Comparison of ENCODE assay signal across 8 cellular contexts in the genomic region with DNA sequence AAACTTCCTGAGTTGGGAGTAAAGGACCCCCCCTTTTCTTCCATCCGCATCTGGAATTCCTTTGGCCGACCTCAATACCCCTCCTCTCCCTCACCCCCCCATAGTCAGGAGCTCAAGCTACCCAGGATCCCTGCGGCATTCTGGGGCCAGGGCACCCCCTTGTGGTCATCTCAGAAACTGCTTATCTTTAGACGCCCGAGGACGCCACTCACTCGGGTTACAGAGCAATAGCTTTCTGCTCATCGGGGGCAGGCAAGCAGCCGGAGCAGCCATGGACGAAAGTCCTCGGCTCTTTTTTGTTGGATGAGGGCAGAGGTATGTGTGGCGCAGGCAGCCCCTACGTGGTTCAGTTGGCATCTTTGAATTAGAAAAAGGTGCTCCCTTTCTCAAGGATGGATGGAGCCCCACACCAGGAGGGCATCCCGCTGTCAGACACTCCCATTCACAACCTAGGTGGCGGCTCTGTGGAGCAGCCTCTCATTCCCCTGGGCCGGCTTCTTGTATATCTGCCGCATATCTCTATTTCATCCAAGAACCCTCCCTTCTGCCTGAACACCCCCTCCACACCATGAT. TPM values are rescaled to one million over a fixed set of nuclear protein-coding genes. Genes with fewer than 3 reads are reported as not detected.
A peak's percentile ranks its signal among the peaks of the same experiment; 100 is the strongest.
DNase-seq lines count a peak whose midpoint lies in the region; ATAC-seq and TF ChIP-seq lines count a peak whose summit lies in the region.

No MANE protein-coding gene starts in this region.

- CTCF ChIA-PET in AG04449 (lab: Yijun Ruan, JAX): interaction anchor here (0.7 to 14.1 kb wide), 62 partner anchors 12 to 298 kb away, joined by 3 to 358 read pairs (median 5); partner anchors contain the start of genes C2CD2L, CBL, DPAGT1 and HMBS
- CTCF ChIA-PET in activated CD4-positive, alpha-beta T cell treated with anti-CD3 and anti-CD28 coated beads, Interleukin-2, amount 10 ng/mL, durations not matched to agents 7 days and 5 days (lab: Charles Lee): interaction anchor here (0.5 to 7.1 kb wide), 30 partner anchors 9 to 1018 kb away, joined by 3 to 104 read pairs (median 6); partner anchors contain the start of genes CBL, HMBS, MFRP and SLC37A4

- peak overlapping the region; percentile 40 for H3K4me3 ChIP-seq in AG04449 (ENCODE audit: low read depth, low read length)
- no peak overlapping the region for H3K4me3 ChIP-seq in liver (ENCODE audit: low read depth in 1 of 3, low read length in 3 of 3)

- TF ChIP-seq RAD21 in liver (IDR thresholded peaks at IDR 0.05): peak; percentile 72 to 81

- no peaks in the 10 kb centered on the region for H3K9me3 Mint-ChIP-seq in activated CD4-positive, alpha-beta T cell treated with anti-CD3 and anti-CD28 coated beads, Interleukin-2, amount 10 ng/mL, durations not matched to agents 7 days and 5 days

- no peak for ATAC-seq in HG03139 (IDR thresholded peaks at IDR 0.05; ENCODE audit: unreplicated experiment)

- no peak overlapping the region for H3K4me3 Mint-ChIP-seq in activated CD4-positive, alpha-beta T cell treated with anti-CD3 and anti-CD28 coated beads, Interleukin-2, amount 10 ng/mL, durations not matched to agents 7 days and 5 days

- peaks cover 59% of the 10 kb centered on the region for H3K4me1 Mint-ChIP-seq in activated CD4-positive, alpha-beta T cell treated with anti-CD3 and anti-CD28 coated beads, Interleukin-2, amount 10 ng/mL, durations not matched to agents 7 days and 5 days

- H3K9me3 ChIP-seq in liver (ENCODE audit: control insufficient read depth in 4 of 4, low read length in 3 of 4): no peaks in the 10 kb centered on the region

- H3K36me3 ChIP-seq in liver (ENCODE audit: control insufficient read depth in 4 of 4, insufficient read depth in 3 of 4, low read depth in 1 of 4, low read length in 3 of 4): no peaks in the 10 kb centered on the region

- peaks cover 13 to 42% (median 25%) of the 10 kb centered on the region in 4 donors for H3K4me1 ChIP-seq in liver (ENCODE audit: control insufficient read depth in 4 of 4, insufficient read depth in 4 of 4, low read length in 3 of 4)

- POLR2A ChIA-PET in AG04449 (lab: Yijun Ruan, JAX): interaction anchor here (0.6 to 1.9 kb wide), 11 partner anchors 17 to 281 kb away, joined by 3 to 12 read pairs (median 5); partner anchors contain the start of genes HYOU1, MCAM and THY1
- POLR2A ChIA-PET in activated CD4-positive, alpha-beta T cell treated with anti-CD3 and anti-CD28 coated beads, Interleukin-2, amount 10 ng/mL, durations not matched to agents 7 days and 5 days (lab: Charles Lee): interaction anchor here (0.6 kb wide), 1 partner anchor 790 kb away, joined by 3 read pairs; no protein-coding TSS in a partner anchor

- 27% methylated on average over 17 of the region's 17 CpGs for WGBS in liver

- no peak for DNase-seq in AG04449 (ENCODE audit: low read depth, low spot score)
- peak; percentile 88 for DNase-seq in GM13976 (ENCODE audit: low spot score)
- peak; percentile 12 for DNase-seq in NCI-H2196 treated with DMSO at 0.1 percent for 48 hours (lab: John Stamatoyannopoulos, UW; ENCODE audit: unreplicated experiment)
- DNase-seq in activated CD4-positive, alpha-beta T cell treated with anti-CD3 and anti-CD28 coated beads, Interleukin-2, amount 10 ng/mL, durations not matched to agents 7 days and 5 days: peak; percentile 73
- DNase-seq in ecto neural progenitor cell (ENCODE audit: low spot score): peak; percentile 92
- peak; percentile 45 to 68 (median 46) for DNase-seq in stimulated activated CD4-positive, alpha-beta T cell treated with anti-CD3 and anti-CD28 coated beads, TNF-alpha, amount 100 ng/mL, for 24 hours (ENCODE audit: low read depth in 3 of 3)

- H3K9ac ChIP-seq in liver (ENCODE audit: low read depth in 1 of 2, low read length in 2 of 2): no peak overlapping the region

- H3K27ac ChIP-seq in liver (ENCODE audit: low read depth in 1 of 2, low read length in 2 of 2): no peak overlapping the region

- H3K27me3 ChIP-seq in liver (ENCODE audit: control insufficient read depth in 4 of 4, insufficient read depth in 4 of 4, low read length in 3 of 4): peaks cover 0 to 2% (median 0%) of the 10 kb centered on the region in 4 donors

- TF ChIP-seq CTCF in AG04449 (IDR thresholded peaks at IDR 0.05; ENCODE audit: insufficient read depth, low read length, missing control alignments) (peak; percentile 82), GM13976 (IDR thresholded peaks at IDR 0.05; ENCODE audit: borderline replicate concordance, control extremely low read depth, extremely low read depth, insufficient read depth, missing control alignments) (peak; percentile 69), liver (IDR thresholded peaks at IDR 0.05; ENCODE audit: low read depth, low read length, missing input control) (peak; percentile 74)

- in situ Hi-C loops in GM13976 (cut with MboI; ENCODE audit: low sequenced_read_pairs, unreplicated experiment): no loop called here

- H3K27ac Mint-ChIP-seq in activated CD4-positive, alpha-beta T cell treated with anti-CD3 and anti-CD28 coated beads, Interleukin-2, amount 10 ng/mL, durations not matched to agents 7 days and 5 days: no peak overlapping the region

- peaks cover 29% of the 10 kb centered on the region for H3K27me3 Mint-ChIP-seq in activated CD4-positive, alpha-beta T cell treated with anti-CD3 and anti-CD28 coated beads, Interleukin-2, amount 10 ng/mL, durations not matched to agents 7 days and 5 days

- H3K36me3 Mint-ChIP-seq in activated CD4-positive, alpha-beta T cell treated with anti-CD3 and anti-CD28 coated beads, Interleukin-2, amount 10 ng/mL, durations not matched to agents 7 days and 5 days (ENCODE audit: low read depth): peaks cover 10% of the 10 kb centered on the region

TF ChIP-seq in liver, 16 proteins besides CTCF, POLR2A, EP300 and RAD21:
- TF ChIP-seq RXRA (IDR thresholded peaks at IDR 0.05): no peak
- TF ChIP-seq FOXA2 (IDR thresholded peaks at IDR 0.05): no peak
- no peak for TF ChIP-seq FOXA1 (IDR thresholded peaks at IDR 0.05)
- no peak for TF ChIP-seq HNF4G (IDR thresholded peaks at IDR 0.05)
- TF ChIP-seq, protein P1, sequence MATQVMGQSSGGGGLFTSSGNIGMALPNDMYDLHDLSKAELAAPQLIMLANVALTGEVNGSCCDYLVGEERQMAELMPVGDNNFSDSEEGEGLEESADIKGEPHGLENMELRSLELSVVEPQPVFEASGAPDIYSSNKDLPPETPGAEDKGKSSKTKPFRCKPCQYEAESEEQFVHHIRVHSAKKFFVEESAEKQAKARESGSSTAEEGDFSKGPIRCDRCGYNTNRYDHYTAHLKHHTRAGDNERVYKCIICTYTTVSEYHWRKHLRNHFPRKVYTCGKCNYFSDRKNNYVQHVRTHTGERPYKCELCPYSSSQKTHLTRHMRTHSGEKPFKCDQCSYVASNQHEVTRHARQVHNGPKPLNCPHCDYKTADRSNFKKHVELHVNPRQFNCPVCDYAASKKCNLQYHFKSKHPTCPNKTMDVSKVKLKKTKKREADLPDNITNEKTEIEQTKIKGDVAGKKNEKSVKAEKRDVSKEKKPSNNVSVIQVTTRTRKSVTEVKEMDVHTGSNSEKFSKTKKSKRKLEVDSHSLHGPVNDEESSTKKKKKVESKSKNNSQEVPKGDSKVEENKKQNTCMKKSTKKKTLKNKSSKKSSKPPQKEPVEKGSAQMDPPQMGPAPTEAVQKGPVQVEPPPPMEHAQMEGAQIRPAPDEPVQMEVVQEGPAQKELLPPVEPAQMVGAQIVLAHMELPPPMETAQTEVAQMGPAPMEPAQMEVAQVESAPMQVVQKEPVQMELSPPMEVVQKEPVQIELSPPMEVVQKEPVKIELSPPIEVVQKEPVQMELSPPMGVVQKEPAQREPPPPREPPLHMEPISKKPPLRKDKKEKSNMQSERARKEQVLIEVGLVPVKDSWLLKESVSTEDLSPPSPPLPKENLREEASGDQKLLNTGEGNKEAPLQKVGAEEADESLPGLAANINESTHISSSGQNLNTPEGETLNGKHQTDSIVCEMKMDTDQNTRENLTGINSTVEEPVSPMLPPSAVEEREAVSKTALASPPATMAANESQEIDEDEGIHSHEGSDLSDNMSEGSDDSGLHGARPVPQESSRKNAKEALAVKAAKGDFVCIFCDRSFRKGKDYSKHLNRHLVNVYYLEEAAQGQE (IDR thresholded peaks at IDR 0.05): no peak
- TF ChIP-seq, protein P2, sequence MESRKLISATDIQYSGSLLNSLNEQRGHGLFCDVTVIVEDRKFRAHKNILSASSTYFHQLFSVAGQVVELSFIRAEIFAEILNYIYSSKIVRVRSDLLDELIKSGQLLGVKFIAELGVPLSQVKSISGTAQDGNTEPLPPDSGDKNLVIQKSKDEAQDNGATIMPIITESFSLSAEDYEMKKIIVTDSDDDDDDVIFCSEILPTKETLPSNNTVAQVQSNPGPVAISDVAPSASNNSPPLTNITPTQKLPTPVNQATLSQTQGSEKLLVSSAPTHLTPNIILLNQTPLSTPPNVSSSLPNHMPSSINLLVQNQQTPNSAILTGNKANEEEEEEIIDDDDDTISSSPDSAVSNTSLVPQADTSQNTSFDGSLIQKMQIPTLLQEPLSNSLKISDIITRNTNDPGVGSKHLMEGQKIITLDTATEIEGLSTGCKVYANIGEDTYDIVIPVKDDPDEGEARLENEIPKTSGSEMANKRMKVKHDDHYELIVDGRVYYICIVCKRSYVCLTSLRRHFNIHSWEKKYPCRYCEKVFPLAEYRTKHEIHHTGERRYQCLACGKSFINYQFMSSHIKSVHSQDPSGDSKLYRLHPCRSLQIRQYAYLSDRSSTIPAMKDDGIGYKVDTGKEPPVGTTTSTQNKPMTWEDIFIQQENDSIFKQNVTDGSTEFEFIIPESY (IDR thresholded peaks at IDR 0.05): no peak
- no peak for TF ChIP-seq JUND (IDR thresholded peaks at IDR 0.05)

RNA-seq across cellular contexts. Expression of gene C1QTNF5, which starts 2.3 kb away (rescaled TPM):
- not detected for total RNA-seq in activated CD4-positive, alpha-beta T cell treated with anti-CD3 and anti-CD28 coated beads, Interleukin-2, amount 10 ng/mL, durations not matched to agents 7 days and 5 days
- 1 to 10 TPM; 2.2 to 4.4 TPM for total RNA-seq in liver
- 1 to 10 TPM; 1.9 to 6.4 TPM for polyA plus RNA-seq in liver

RNA-seq across cellular contexts. Expression of gene RNF26, which starts 4.1 kb away (rescaled TPM):
- 10 to 100 TPM; 38.3 to 38.8 TPM for total RNA-seq in activated CD4-positive, alpha-beta T cell treated with anti-CD3 and anti-CD28 coated beads, Interleukin-2, amount 10 ng/mL, durations not matched to agents 7 days and 5 days
- 1 to 10 TPM; 6.3 to 9.2 TPM for total RNA-seq in liver
- 10 to 100 TPM; 13.0 to 19.1 TPM for polyA plus RNA-seq in liver

RNA-seq across cellular contexts. Expression of gene MFRP, which starts 8.1 kb away (rescaled TPM):
- total RNA-seq in activated CD4-positive, alpha-beta T cell treated with anti-CD3 and anti-CD28 coated beads, Interleukin-2, amount 10 ng/mL, durations not matched to agents 7 days and 5 days: not detected
- total RNA-seq in liver: not detected
- not detected for polyA plus RNA-seq in liver

RNA-seq across cellular contexts. Expression of gene MCAM, which starts 21.5 kb away (rescaled TPM):
- 1 to 10 TPM; 1.0 to 1.4 TPM for total RNA-seq in activated CD4-positive, alpha-beta T cell treated with anti-CD3 and anti-CD28 coated beads, Interleukin-2, amount 10 ng/mL, durations not matched to agents 7 days and 5 days
- 10 to 100 TPM in 1 of 2 donors, 1 to 10 TPM in 1; 8.4 to 49.6 TPM for total RNA-seq in liver
- 10 to 100 TPM in 1 of 2 donors, 1 to 10 TPM in 1; 2.2 to 10.3 TPM for polyA plus RNA-seq in liver

RNA-seq across cellular contexts. Expression of gene USP2, which starts 43.1 kb away (rescaled TPM):
- total RNA-seq in activated CD4-positive, alpha-beta T cell treated with anti-CD3 and anti-CD28 coated beads, Interleukin-2, amount 10 ng/mL, durations not matched to agents 7 days and 5 days: under 1 TPM; 0.17 to 0.22 TPM
- 1 to 10 TPM in 1 of 2 donors, under 1 TPM in 1; 0.65 to 4.4 TPM for total RNA-seq in liver
- polyA plus RNA-seq in liver: 1 to 10 TPM; 2.0 to 2.2 TPM
